17 cellular contexts compared by ENCODE assay signal in genomic region chr9:94931036-94931633, GRCh38.
DNase-seq lines count a peak whose midpoint lies in the region; ATAC-seq and TF ChIP-seq lines count a peak whose summit lies in the region.
"Had no signal": no experiment of that assay in that cellular context is flagged by ENCODE, and none has a peak within 500 bp of the region (broad histone marks: within the 10 kb centered on the region; RNA-seq: fewer than 3 reads in every experiment).

No MANE protein-coding gene starts in this region.

- H3K36me3 ChIP-seq in HAP-1 (replicated peaks) (no peaks in the 10 kb centered on the region), SJSA1 (peaks cover 21% of the 10 kb centered on the region), thoracic aorta (no peaks in the 10 kb centered on the region)

- intact Hi-C loops in left colon (cut with DNase I, micrococcal nuclease): no loop called here

- H3K27me3 ChIP-seq in HAP-1 (ENCODE audit: low read depth): no peaks in the 10 kb centered on the region
- H3K27me3 ChIP-seq in SJSA1 (replicated peaks): no peaks in the 10 kb centered on the region
- no peaks in the 10 kb centered on the region for H3K27me3 ChIP-seq in thoracic aorta (replicated peaks; ENCODE audit: insufficient read depth)

- no peak for TF ChIP-seq CTCF in thoracic aorta (IDR thresholded peaks at IDR 0.05)

- H3K4me1 ChIP-seq in HAP-1 (peaks cover 19% of the 10 kb centered on the region), SJSA1 (replicated peaks) (peaks cover 45% of the 10 kb centered on the region), thoracic aorta (ENCODE audit: control insufficient read depth in 1 of 2, low read depth in 2 of 2) (peaks cover 20 to 52% of the 10 kb centered on the region in 2 donors)

- peak overlapping the region; percentile 4; the same call in 1 of the 2 replicates for H3K27ac ChIP-seq in SJSA1
- H3K27ac ChIP-seq in thoracic aorta: peak overlapping the region; percentile 54 to 81

- peak; percentile 58 to 85 for DNase-seq in HAP-1 (ENCODE audit: low spot score in 2 of 2)
- DNase-seq in SJSA1 (ENCODE audit: low read depth in 1 of 2, low spot score in 2 of 2): no peak
- no peak for DNase-seq in left colon
- DNase-seq in thoracic aorta (ENCODE audit: low spot score): no peak
- no peak for DNase-seq in activated gamma-delta T cell treated with Interleukin-2 at 50 U/mL for 16 hours
- DNase-seq in HPDE6-E6E7 (ENCODE audit: extremely low spot score): no peak
- DNase-seq: CD4-positive, CD25-positive, alpha-beta regulatory T cell; DMS79; HCEC 1CT; NCI-H1105 treated with DMSO at 0.1 percent for 48 hours; NCI-H187; NCI-H345; NCI-H69; NK-92 treated with Interleukin-12 subunit alpha and Interleukin-12 subunit beta, amount 100 ng/mL, for 24 hours; OCI-M1; RPMI8226 had no signal

- H3K4me3 ChIP-seq in HAP-1 (no peak overlapping the region), SJSA1 (no peak overlapping the region), thoracic aorta (no peak overlapping the region)

- H3K9me3 ChIP-seq in HAP-1: no peaks in the 10 kb centered on the region
- H3K9me3 ChIP-seq in SJSA1 (replicated peaks): no peaks in the 10 kb centered on the region
- no peaks in the 10 kb centered on the region for H3K9me3 ChIP-seq in thoracic aorta

- in situ Hi-C loops in HAP-1 (cut with MboI; ENCODE audit: low sequenced_read_pairs): no loop called here

- ATAC-seq in left colon (peak; percentile 74), thoracic aorta (ENCODE audit: insufficient number of reproducible peaks, low FRiP score, low read depth) (no peak), GM21390 (IDR thresholded peaks at IDR 0.05; ENCODE audit: unreplicated experiment) (no peak)

Comparison
In these comparisons a context has a peak if more than half of its experiments do, and no peak if none do; other contexts are left out.
1. DNase-seq: peak in HAP-1 (2 of 2); none in SJSA1 (0 of 2), left colon (0 of 2), thoracic aorta (single experiment), activated gamma-delta T cell treated with Interleukin-2 at 50 U/mL for 16 hours (single experiment) and HPDE6-E6E7 (single experiment).